In genomic region chr22:45442120-45442519, GRCh38 we compare ENCODE assay signal across 27 cellular contexts. TPM values are rescaled to one million over a fixed set of nuclear protein-coding genes. Genes with fewer than 3 reads are reported as not detected.
DNase-seq lines count a peak whose midpoint lies in the region; ATAC-seq, FAIRE-seq and TF ChIP-seq lines count a peak whose summit lies in the region.
"Had no signal": no experiment of that assay in that cellular context is flagged by ENCODE, and none has a peak within 500 bp of the region (broad histone marks: within the 10 kb centered on the region; RNA-seq: fewer than 3 reads in every experiment).

No MANE protein-coding gene starts in this region.

- H2BK20ac ChIP-seq in H1 (ENCODE audit: low read length): no peak overlapping the region

- TF ChIP-seq CTCF in H1 (IDR thresholded peaks at IDR 0.05; ENCODE audit: control extremely low read depth in 1 of 3, insufficient read depth in 1 of 3, low read depth in 1 of 3, low read length in 3 of 3): no peak
- TF ChIP-seq CTCF in thyroid gland (IDR thresholded peaks at IDR 0.05): no peak

- H3K4me2 ChIP-seq in H1 (ENCODE audit: insufficient read depth in 1 of 2, low read depth in 2 of 2, low read length in 2 of 2): no peak overlapping the region
- H3K4me2 ChIP-seq in neuronal stem cell (ENCODE audit: insufficient read depth, low read length, poor library complexity, severe bottlenecking): no peak overlapping the region
- H3K4me2 ChIP-seq: BLaER1 had no signal

- no peaks in the 10 kb centered on the region for H3K36me3 ChIP-seq in H1 (ENCODE audit: control insufficient read depth in 2 of 4, insufficient read depth in 4 of 4, low read length in 3 of 4)
- no peaks in the 10 kb centered on the region for H3K36me3 ChIP-seq in neuronal stem cell (replicated peaks in 1 of 2; ENCODE audit: control insufficient read depth in 2 of 2, insufficient read depth in 2 of 2, low read length in 2 of 2)
- no peaks in the 10 kb centered on the region for H3K36me3 ChIP-seq in thyroid gland
- H3K36me3 ChIP-seq: BLaER1, MG63 had no signal

- no peaks in the 10 kb centered on the region for H3K27me3 ChIP-seq in H1 (replicated peaks in 1 of 4; ENCODE audit: control insufficient read depth in 3 of 4, extremely low read depth in 1 of 4, insufficient read depth in 3 of 4, low read length in 3 of 4)
- peaks cover 0 to 5% (median 0%) of the 10 kb centered on the region in 3 experiments for H3K27me3 ChIP-seq in neuronal stem cell (ENCODE audit: control insufficient read depth in 3 of 3, insufficient read depth in 3 of 3, low read depth in 1 of 3, low read length in 3 of 3)
- H3K27me3 ChIP-seq in thyroid gland: no peaks in the 10 kb centered on the region
- H3K27me3 ChIP-seq: BLaER1, MG63 had no signal

- H3K9me3 ChIP-seq in H1 (ENCODE audit: insufficient read depth in 2 of 2, low read depth in 1 of 2, low read length in 1 of 2): no peaks in the 10 kb centered on the region
- peaks cover 0 to 2% of the 10 kb centered on the region in 2 donors for H3K9me3 ChIP-seq in neuronal stem cell (replicated peaks in 1 of 2; ENCODE audit: control insufficient read depth in 2 of 2, insufficient read depth in 1 of 2, low read depth in 1 of 2, low read length in 2 of 2)
- no peaks in the 10 kb centered on the region for H3K9me3 ChIP-seq in thyroid gland
- H3K9me3 ChIP-seq: BLaER1, MG63 had no signal

- no peaks in the 10 kb centered on the region for H3K79me1 ChIP-seq in H1 (ENCODE audit: low read depth, low read length)
- no peaks in the 10 kb centered on the region for H3K79me1 ChIP-seq in neuronal stem cell (ENCODE audit: low read depth, low read length)

- H3K27ac ChIP-seq in H1 (ENCODE audit: low read depth, low read length): no peak overlapping the region
- H3K27ac ChIP-seq in neuronal stem cell (replicated peaks; ENCODE audit: low read length): no peak overlapping the region
- no peak overlapping the region for H3K27ac ChIP-seq in thyroid gland
- H3K27ac ChIP-seq: BLaER1 had no signal

- H3K23ac ChIP-seq in H1 (ENCODE audit: insufficient read length) (no peak overlapping the region), neuronal stem cell (ENCODE audit: low read depth, low read length, poor library complexity) (no peak overlapping the region)

- no peak overlapping the region for H3K9ac ChIP-seq in H1 (replicated peaks in 1 of 4; ENCODE audit: extremely low read depth in 1 of 4, low read depth in 3 of 4, low read length in 3 of 4)
- H3K9ac ChIP-seq in neuronal stem cell (ENCODE audit: low read depth, low read length, poor library complexity): no peak overlapping the region
- H3K9ac ChIP-seq: BLaER1 had no signal

- no peak for TF ChIP-seq POLR2A in H1 (IDR thresholded peaks at IDR 0.05; ENCODE audit: control extremely low read depth in 1 of 2, low read depth in 2 of 2, low read length in 2 of 2)
- TF ChIP-seq POLR2A in thyroid gland (IDR thresholded peaks at IDR 0.05): no peak

- no peak overlapping the region for H2AFZ ChIP-seq in H1 (ENCODE audit: low read length)
- no peak overlapping the region for H2AFZ ChIP-seq in neuronal stem cell (ENCODE audit: low read length)

- H3K18ac ChIP-seq in H1 (ENCODE audit: extremely low read depth, low read length) (no peak overlapping the region), neuronal stem cell (ENCODE audit: low read length) (no peak overlapping the region)

- H3K4ac ChIP-seq in H1 (replicated peaks; ENCODE audit: insufficient read length, low read depth, low read length) (peak overlapping the region; percentile 91), neuronal stem cell (ENCODE audit: low read length) (no peak overlapping the region)

- TF ChIP-seq EP300 in H1 (IDR thresholded peaks at IDR 0.05; ENCODE audit: borderline replicate concordance in 1 of 2, low read depth in 2 of 2, low read length in 2 of 2): no peak

- POLR2A ChIA-PET in H1 (lab: Charles Lee; ENCODE audit: partially characterized antibody): no interaction called here

- H3K27me3 Mint-ChIP-seq in stimulated activated naive B cell treated with anti-CD40 and anti-IgM and Interleukin-4, amounts not matched to agents 10 μg/mL and 1 μg/mL and 100 μg/mL, for 72 hours: peaks cover 5 to 25% of the 10 kb centered on the region in 2 donors

- H3K56ac ChIP-seq in H1 (replicated peaks; ENCODE audit: insufficient read length, low read depth, low read length): no peak overlapping the region

- H3K36me3 Mint-ChIP-seq in stimulated activated naive B cell treated with anti-CD40 and anti-IgM and Interleukin-4, amounts not matched to agents 10 μg/mL and 1 μg/mL and 100 μg/mL, for 72 hours: no peaks in the 10 kb centered on the region

- H4K8ac ChIP-seq in H1 (ENCODE audit: extremely low read depth, insufficient read depth, low read length) (no peak overlapping the region), neuronal stem cell (ENCODE audit: low read depth, low read length) (no peak overlapping the region)

- no peak for ATAC-seq in stimulated activated naive B cell treated with anti-CD40 and anti-IgM and Interleukin-4, amounts not matched to agents 10 μg/mL and 1 μg/mL and 100 μg/mL, for 72 hours (replicated peaks)
- ATAC-seq in HG03571 (IDR thresholded peaks at IDR 0.05; ENCODE audit: unreplicated experiment): no peak
- ATAC-seq: Panc1 had no signal

- CTCF ChIA-PET in H1 (lab: Charles Lee; ENCODE audit: partially characterized antibody): interaction anchor here (0.8 to 6.5 kb wide), 10 partner anchors 9 to 536 kb away, joined by 3 to 30 read pairs (median 4); no protein-coding TSS in a partner anchor

- no peaks in the 10 kb centered on the region; a peak in 2 of 7 replicates for H3K4me1 ChIP-seq in H1 (replicated peaks in 1 of 4; ENCODE audit: control insufficient read depth in 3 of 4, insufficient read depth in 4 of 4, low read length in 3 of 4)
- H3K4me1 ChIP-seq in neuronal stem cell (ENCODE audit: control insufficient read depth in 2 of 2, insufficient read depth in 1 of 2, low read depth in 1 of 2, low read length in 2 of 2): peaks cover 3 to 14% of the 10 kb centered on the region in 2 donors
- H3K4me1 ChIP-seq in thyroid gland: peaks cover 0 to 6% of the 10 kb centered on the region in 2 donors

- H3K14ac ChIP-seq in H1 (ENCODE audit: insufficient read length) (no peak overlapping the region), neuronal stem cell (ENCODE audit: low read length) (no peak overlapping the region)

- WGBS in H1 (ENCODE audit: extremely low coverage in 1 of 2, insufficient coverage in 1 of 2, insufficient read length in 1 of 2, insufficient replicate concordance in 2 of 2, low coverage in 1 of 2, low lambda C conversion rate in 2 of 2, missing lambda C conversion rate in 1 of 2), 2 experiments: 97% methylated on average over 5 of the region's 5 CpGs; no CpG with 5 or more reads in 1 of the 2 experiments
- no CpG with 5 or more reads among the region's 5 CpGs for WGBS in neuronal stem cell (ENCODE audit: extremely low coverage in 2 of 2, insufficient read length in 2 of 2, insufficient replicate concordance in 1 of 2), 2 donors
- 63 to 71% methylated on average over 5 of the region's 5 CpGs for WGBS in thyroid gland, 2 donors

- H2BK120ac ChIP-seq in H1 (replicated peaks; ENCODE audit: low read depth, low read length): no peak overlapping the region
- H2BK120ac ChIP-seq in neuronal stem cell (ENCODE audit: low read depth, low read length): no peak overlapping the region

- FAIRE-seq in H1 (lab: Jason Lieb, UNC): no peak
- FAIRE-seq: GM12891 had no signal

- H3K4me3 Mint-ChIP-seq in stimulated activated naive B cell treated with anti-CD40 and anti-IgM and Interleukin-4, amounts not matched to agents 10 μg/mL and 1 μg/mL and 100 μg/mL, for 72 hours: no peak overlapping the region
- H3K4me3 Mint-ChIP-seq: CD4-positive, alpha-beta T cell had no signal

- H2BK12ac ChIP-seq in H1 (ENCODE audit: low read depth, low read length) (no peak overlapping the region), neuronal stem cell (ENCODE audit: low read length) (no peak overlapping the region)

- H2BK15ac ChIP-seq in H1 (ENCODE audit: low read length): no peak overlapping the region
- H2BK15ac ChIP-seq in neuronal stem cell (ENCODE audit: low read length): peak overlapping the region; percentile 92

- H4K91ac ChIP-seq in H1 (replicated peaks; ENCODE audit: insufficient read length, low read length) (peak overlapping the region; percentile 40), neuronal stem cell (ENCODE audit: low read depth, low read length, poor library complexity) (no peak overlapping the region)

- H3K27ac Mint-ChIP-seq in stimulated activated naive B cell treated with anti-CD40 and anti-IgM and Interleukin-4, amounts not matched to agents 10 μg/mL and 1 μg/mL and 100 μg/mL, for 72 hours: peak overlapping the region; percentile 22
- H3K27ac Mint-ChIP-seq: CD4-positive, alpha-beta T cell had no signal

- H2BK5ac ChIP-seq in H1 (ENCODE audit: low read depth, low read length): no peak overlapping the region
- H2BK5ac ChIP-seq in neuronal stem cell (ENCODE audit: low read length): no peak overlapping the region

- H3K4me3 ChIP-seq in H1 (ENCODE audit: extremely low read depth in 1 of 4, insufficient read depth in 2 of 4, low read depth in 3 of 4, low read length in 4 of 4) (no peak overlapping the region), neuronal stem cell (ENCODE audit: low read length in 2 of 2) (no peak overlapping the region), thyroid gland (replicated peaks in 1 of 3) (no peak overlapping the region)
- H3K4me3 ChIP-seq: BLaER1, MG63 had no signal

- no peaks in the 10 kb centered on the region for H4K20me1 ChIP-seq in H1 (replicated peaks in 1 of 2; ENCODE audit: control insufficient read depth in 1 of 2, insufficient read depth in 2 of 2, low read length in 2 of 2)
- H4K20me1 ChIP-seq: BLaER1 had no signal

- DNase-seq in ELF-1 (ENCODE audit: low read depth, low spot score) (peak; percentile 48), H1 (ENCODE audit: low read depth in 1 of 2, low spot score in 2 of 2) (no peak), neuronal stem cell (ENCODE audit: low spot score) (no peak), thyroid gland (no peak), NAMALWA (ENCODE audit: low spot score) (no peak)
- no peak for DNase-seq in stimulated activated naive B cell treated with anti-CD40 and anti-IgM and Interleukin-4, amounts not matched to agents 10 μg/mL and 1 μg/mL and 100 μg/mL, for 72 hours
- DNase-seq: CD4-positive, alpha-beta T cell; COR-L47; DMS 273 treated with DMSO at 0.1 percent for 48 hours; DMS79 treated with DMSO at 0.1 percent for 48 hours; GOT3; Kasumi-1; MG63; NCI-H1048; NCI-H1436; NCI-H1930; NCI-H2227 treated with DMSO at 0.1 percent for 48 hours; NCI-H510A; NCI-H748 treated with DMSO at 0.1 percent for 48 hours; NK-92 treated with Interleukin-12 subunit alpha and Interleukin-12 subunit beta, amount 100 ng/mL, for 24 hours; SIG-M5 had no signal

- intact Hi-C loops in thyroid gland (cut with DNase I): loop anchor here (2.0 kb wide), 1 partner anchor 111 kb away; no protein-coding TSS in a partner anchor

- TF ChIP-seq RAD21 in H1 (IDR thresholded peaks at IDR 0.05 in 1 of 2, conservative IDR thresholded peaks at IDR 0.05 in 1 of 2; ENCODE audit: low read depth in 2 of 2, low read length in 2 of 2): no peak

- H3K79me2 ChIP-seq in H1 (ENCODE audit: control insufficient read depth in 1 of 2, insufficient read depth in 2 of 2, low read length in 2 of 2): no peaks in the 10 kb centered on the region

- H3K9me3 Mint-ChIP-seq in stimulated activated naive B cell treated with anti-CD40 and anti-IgM and Interleukin-4, amounts not matched to agents 10 μg/mL and 1 μg/mL and 100 μg/mL, for 72 hours: no peaks in the 10 kb centered on the region
- H3K9me3 Mint-ChIP-seq: CD4-positive, alpha-beta T cell had no signal

- no peaks in the 10 kb centered on the region for H3K23me2 ChIP-seq in H1 (ENCODE audit: low read depth, low read length)

- H4K5ac ChIP-seq in H1 (ENCODE audit: insufficient read length, low read depth, low read length): no peak overlapping the region

- peaks cover 10 to 12% of the 10 kb centered on the region in 2 donors for H3K4me1 Mint-ChIP-seq in stimulated activated naive B cell treated with anti-CD40 and anti-IgM and Interleukin-4, amounts not matched to agents 10 μg/mL and 1 μg/mL and 100 μg/mL, for 72 hours

- H2AK5ac ChIP-seq in H1 (ENCODE audit: low read depth, low read length) (no peak overlapping the region), neuronal stem cell (ENCODE audit: low read depth, low read length) (peak overlapping the region; percentile 92)

RNA-seq across cellular contexts. Expression of gene RIBC2, which starts 28.6 kb away (rescaled TPM):
- total RNA-seq in H1 (2021; fragmentation: NEBNext Ultra II Directional; extraction: Animal tissue kit (Norgen Biotek cat#: 25700)): 1.8 and 2.1 TPM in 2 replicates
- 0.79 and 0.83 TPM in 2 replicates for polyA plus RNA-seq in H1 (2011; rRNA removed)
- polyA plus RNA-seq in H1 (2011; cell fraction: cytosol; rRNA removed): 1.6 TPM
- 2.7 TPM for polyA plus RNA-seq in H1 (2011; cell fraction: nucleus; rRNA removed)
- polyA plus RNA-seq in H1 (2012, experiment 1 of 2): 1.2 to 2.3 TPM (median 1.8 TPM) in 4 replicates
- 0.91 TPM for polyA plus RNA-seq in H1 (2012, experiment 2 of 2)
- polyA plus RNA-seq in H1 (2013, experiment 1 of 2): 1.4 TPM
- 1.3 TPM for polyA plus RNA-seq in H1 (2013, experiment 2 of 2)
- 0.57 and 0.95 TPM in 2 replicates for polyA minus RNA-seq in H1 (2011; rRNA and poly(A)+ RNA removed)
- polyA minus RNA-seq in H1 (2011; cell fraction: cytosol; rRNA and poly(A)+ RNA removed): 1.0 TPM
- polyA minus RNA-seq in H1 (2011; cell fraction: nucleus; rRNA and poly(A)+ RNA removed): 2.8 TPM
- 1.2 TPM for polyA plus RNA-seq in neuronal stem cell (2013, experiment 1 of 2)
- polyA plus RNA-seq in neuronal stem cell (2013, experiment 2 of 2): 1.5 TPM
- 1 to 10 TPM in 1 of 4 donors, under 1 TPM in 1, not detected in 2; 0.45 to 4.2 TPM for total RNA-seq in thyroid gland

RNA-seq across cellular contexts. Expression of gene SMC1B, which starts 28.7 kb away (rescaled TPM):
- not detected in 2 replicates for total RNA-seq in H1 (2021; fragmentation: NEBNext Ultra II Directional; extraction: Animal tissue kit (Norgen Biotek cat#: 25700))
- polyA plus RNA-seq in H1 (2011; rRNA removed): 0.02 TPM in 2 replicates
- 0.03 TPM for polyA plus RNA-seq in H1 (2011; cell fraction: cytosol; rRNA removed)
- polyA plus RNA-seq in H1 (2011; cell fraction: nucleus; rRNA removed): not detected
- polyA plus RNA-seq in H1 (2012, experiment 1 of 2): 0.05 to 0.08 TPM (median 0.07 TPM) in 3 of 4 replicates, not detected in the other
- not detected for polyA plus RNA-seq in H1 (2012, experiment 2 of 2)
- 0.04 TPM for polyA plus RNA-seq in H1 (2013, experiment 1 of 2)
- polyA plus RNA-seq in H1 (2013, experiment 2 of 2): 0.09 TPM
- polyA minus RNA-seq in H1 (2011; rRNA and poly(A)+ RNA removed): not detected in 2 replicates
- not detected for polyA minus RNA-seq in H1 (2011; cell fraction: cytosol; rRNA and poly(A)+ RNA removed)
- not detected for polyA minus RNA-seq in H1 (2011; cell fraction: nucleus; rRNA and poly(A)+ RNA removed)
- 0.04 TPM for polyA plus RNA-seq in neuronal stem cell (2013, experiment 1 of 2)
- 0.06 TPM for polyA plus RNA-seq in neuronal stem cell (2013, experiment 2 of 2)
- under 1 TPM in 1 of 4 donors, not detected in 3; 0.13 TPM for total RNA-seq in thyroid gland
- total RNA-seq: A673; CD4-positive, alpha-beta T cell; G401 had no signal
